In the genomic region with DNA sequence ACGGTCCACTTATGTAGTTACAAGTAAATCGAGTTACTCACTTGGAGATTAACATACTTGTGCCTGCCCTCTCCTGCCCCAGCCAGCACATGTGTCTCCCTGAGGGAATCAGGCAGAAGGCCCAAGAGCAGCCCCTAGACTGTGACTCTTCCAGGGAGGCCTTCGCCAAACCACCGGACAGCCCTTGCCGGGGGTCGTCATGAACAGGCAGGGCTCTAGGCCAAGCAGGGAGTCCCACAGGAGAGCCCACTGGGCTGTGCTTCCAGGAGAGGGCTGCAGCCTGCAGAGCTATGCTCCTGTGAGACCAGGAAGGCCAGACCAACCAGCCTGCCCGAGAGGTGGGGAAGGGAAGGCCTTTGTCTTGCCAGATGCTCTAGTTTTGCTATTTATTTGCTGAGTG, we compare ENCODE assay signal across 1 cellular context.
TF ChIP-seq lines count a peak whose summit lies in the region.

No MANE protein-coding gene starts in this region.

TF ChIP-seq in GM23338, 12 proteins besides CTCF, POLR2A, EP300 and RAD21 (continued from another document):
- no peak for TF ChIP-seq ZNF114 (CRISPR knock-in tag; IDR thresholded peaks at IDR 0.05)
- no peak for TF ChIP-seq JUNB (IDR thresholded peaks at IDR 0.05; ENCODE audit: unreplicated experiment)
- TF ChIP-seq, protein P1, sequence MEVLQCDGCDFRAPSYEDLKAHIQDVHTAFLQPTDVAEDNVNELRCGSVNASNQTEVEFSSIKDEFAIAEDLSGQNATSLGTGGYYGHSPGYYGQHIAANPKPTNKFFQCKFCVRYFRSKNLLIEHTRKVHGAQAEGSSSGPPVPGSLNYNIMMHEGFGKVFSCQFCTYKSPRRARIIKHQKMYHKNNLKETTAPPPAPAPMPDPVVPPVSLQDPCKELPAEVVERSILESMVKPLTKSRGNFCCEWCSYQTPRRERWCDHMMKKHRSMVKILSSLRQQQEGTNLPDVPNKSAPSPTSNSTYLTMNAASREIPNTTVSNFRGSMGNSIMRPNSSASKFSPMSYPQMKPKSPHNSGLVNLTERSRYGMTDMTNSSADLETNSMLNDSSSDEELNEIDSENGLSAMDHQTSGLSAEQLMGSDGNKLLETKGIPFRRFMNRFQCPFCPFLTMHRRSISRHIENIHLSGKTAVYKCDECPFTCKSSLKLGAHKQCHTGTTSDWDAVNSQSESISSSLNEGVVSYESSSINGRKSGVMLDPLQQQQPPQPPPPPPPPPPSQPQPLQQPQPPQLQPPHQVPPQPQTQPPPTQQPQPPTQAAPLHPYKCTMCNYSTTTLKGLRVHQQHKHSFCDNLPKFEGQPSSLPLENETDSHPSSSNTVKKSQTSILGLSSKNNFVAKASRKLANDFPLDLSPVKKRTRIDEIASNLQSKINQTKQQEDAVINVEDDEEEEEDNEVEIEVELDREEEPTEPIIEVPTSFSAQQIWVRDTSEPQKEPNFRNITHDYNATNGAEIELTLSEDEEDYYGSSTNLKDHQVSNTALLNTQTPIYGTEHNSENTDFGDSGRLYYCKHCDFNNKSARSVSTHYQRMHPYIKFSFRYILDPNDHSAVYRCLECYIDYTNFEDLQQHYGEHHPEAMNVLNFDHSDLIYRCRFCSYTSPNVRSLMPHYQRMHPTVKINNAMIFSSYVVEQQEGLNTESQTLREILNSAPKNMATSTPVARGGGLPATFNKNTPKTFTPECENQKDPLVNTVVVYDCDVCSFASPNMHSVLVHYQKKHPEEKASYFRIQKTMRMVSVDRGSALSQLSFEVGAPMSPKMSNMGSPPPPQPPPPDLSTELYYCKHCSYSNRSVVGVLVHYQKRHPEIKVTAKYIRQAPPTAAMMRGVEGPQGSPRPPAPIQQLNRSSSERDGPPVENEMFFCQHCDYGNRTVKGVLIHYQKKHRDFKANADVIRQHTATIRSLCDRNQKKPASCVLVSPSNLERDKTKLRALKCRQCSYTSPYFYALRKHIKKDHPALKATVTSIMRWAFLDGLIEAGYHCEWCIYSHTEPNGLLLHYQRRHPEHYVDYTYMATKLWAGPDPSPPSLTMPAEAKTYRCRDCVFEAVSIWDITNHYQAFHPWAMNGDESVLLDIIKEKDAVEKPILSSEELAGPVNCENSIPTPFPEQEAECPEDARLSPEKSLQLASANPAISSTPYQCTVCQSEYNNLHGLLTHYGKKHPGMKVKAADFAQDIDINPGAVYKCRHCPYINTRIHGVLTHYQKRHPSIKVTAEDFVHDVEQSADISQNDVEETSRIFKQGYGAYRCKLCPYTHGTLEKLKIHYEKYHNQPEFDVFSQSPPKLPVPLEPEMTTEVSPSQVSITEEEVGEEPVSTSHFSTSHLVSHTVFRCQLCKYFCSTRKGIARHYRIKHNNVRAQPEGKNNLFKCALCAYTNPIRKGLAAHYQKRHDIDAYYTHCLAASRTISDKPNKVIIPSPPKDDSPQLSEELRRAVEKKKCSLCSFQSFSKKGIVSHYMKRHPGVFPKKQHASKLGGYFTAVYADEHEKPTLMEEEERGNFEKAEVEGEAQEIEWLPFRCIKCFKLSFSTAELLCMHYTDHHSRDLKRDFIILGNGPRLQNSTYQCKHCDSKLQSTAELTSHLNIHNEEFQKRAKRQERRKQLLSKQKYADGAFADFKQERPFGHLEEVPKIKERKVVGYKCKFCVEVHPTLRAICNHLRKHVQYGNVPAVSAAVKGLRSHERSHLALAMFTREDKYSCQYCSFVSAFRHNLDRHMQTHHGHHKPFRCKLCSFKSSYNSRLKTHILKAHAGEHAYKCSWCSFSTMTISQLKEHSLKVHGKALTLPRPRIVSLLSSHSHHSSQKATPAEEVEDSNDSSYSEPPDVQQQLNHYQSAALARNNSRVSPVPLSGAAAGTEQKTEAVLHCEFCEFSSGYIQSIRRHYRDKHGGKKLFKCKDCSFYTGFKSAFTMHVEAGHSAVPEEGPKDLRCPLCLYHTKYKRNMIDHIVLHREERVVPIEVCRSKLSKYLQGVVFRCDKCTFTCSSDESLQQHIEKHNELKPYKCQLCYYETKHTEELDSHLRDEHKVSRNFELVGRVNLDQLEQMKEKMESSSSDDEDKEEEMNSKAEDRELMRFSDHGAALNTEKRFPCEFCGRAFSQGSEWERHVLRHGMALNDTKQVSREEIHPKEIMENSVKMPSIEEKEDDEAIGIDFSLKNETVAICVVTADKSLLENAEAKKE (CRISPR knock-in tag; IDR thresholded peaks at IDR 0.05): no peak
- TF ChIP-seq, protein P2, sequence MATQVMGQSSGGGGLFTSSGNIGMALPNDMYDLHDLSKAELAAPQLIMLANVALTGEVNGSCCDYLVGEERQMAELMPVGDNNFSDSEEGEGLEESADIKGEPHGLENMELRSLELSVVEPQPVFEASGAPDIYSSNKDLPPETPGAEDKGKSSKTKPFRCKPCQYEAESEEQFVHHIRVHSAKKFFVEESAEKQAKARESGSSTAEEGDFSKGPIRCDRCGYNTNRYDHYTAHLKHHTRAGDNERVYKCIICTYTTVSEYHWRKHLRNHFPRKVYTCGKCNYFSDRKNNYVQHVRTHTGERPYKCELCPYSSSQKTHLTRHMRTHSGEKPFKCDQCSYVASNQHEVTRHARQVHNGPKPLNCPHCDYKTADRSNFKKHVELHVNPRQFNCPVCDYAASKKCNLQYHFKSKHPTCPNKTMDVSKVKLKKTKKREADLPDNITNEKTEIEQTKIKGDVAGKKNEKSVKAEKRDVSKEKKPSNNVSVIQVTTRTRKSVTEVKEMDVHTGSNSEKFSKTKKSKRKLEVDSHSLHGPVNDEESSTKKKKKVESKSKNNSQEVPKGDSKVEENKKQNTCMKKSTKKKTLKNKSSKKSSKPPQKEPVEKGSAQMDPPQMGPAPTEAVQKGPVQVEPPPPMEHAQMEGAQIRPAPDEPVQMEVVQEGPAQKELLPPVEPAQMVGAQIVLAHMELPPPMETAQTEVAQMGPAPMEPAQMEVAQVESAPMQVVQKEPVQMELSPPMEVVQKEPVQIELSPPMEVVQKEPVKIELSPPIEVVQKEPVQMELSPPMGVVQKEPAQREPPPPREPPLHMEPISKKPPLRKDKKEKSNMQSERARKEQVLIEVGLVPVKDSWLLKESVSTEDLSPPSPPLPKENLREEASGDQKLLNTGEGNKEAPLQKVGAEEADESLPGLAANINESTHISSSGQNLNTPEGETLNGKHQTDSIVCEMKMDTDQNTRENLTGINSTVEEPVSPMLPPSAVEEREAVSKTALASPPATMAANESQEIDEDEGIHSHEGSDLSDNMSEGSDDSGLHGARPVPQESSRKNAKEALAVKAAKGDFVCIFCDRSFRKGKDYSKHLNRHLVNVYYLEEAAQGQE (IDR thresholded peaks at IDR 0.05; ENCODE audit: unreplicated experiment): no peak
- no peak for TF ChIP-seq POLR2AphosphoS5 (IDR thresholded peaks at IDR 0.05; ENCODE audit: low read depth)
TF ChIP-seq in GM23338: peak in this region for 0.
